8 cellular contexts compared by ENCODE assay signal in genomic region chr11:87352759-87353707, GRCh38.
DNase-seq lines count a peak whose midpoint lies in the region; ATAC-seq, FAIRE-seq and TF ChIP-seq lines count a peak whose summit lies in the region.

No MANE protein-coding gene starts in this region.

- no peak overlapping the region; the same call in 1 of the 2 replicates for H2BK12ac ChIP-seq in H1 (ENCODE audit: low read depth, low read length)

- WGBS in H1 (ENCODE audit: extremely low coverage in 1 of 2, insufficient coverage in 1 of 2, insufficient read length in 1 of 2, insufficient replicate concordance in 2 of 2, low coverage in 1 of 2, low lambda C conversion rate in 2 of 2, missing lambda C conversion rate in 1 of 2), 2 experiments = 41% methylated on average over 26 of the region's 26 CpGs; no CpG with 5 or more reads in 1 of the 2 experiments

- H4K5ac ChIP-seq in H1 (ENCODE audit: insufficient read length, low read depth, low read length) = no peak overlapping the region

- H3K27me3 Mint-ChIP-seq in CD8-positive, alpha-beta memory T cell = peaks cover 8 to 14% of the 10 kb centered on the region in 2 donors

- no peaks in the 10 kb centered on the region for H3K36me3 Mint-ChIP-seq in CD8-positive, alpha-beta memory T cell

- TF ChIP-seq RAD21 in H1 (IDR thresholded peaks at IDR 0.05 in 1 of 2, conservative IDR thresholded peaks at IDR 0.05 in 1 of 2; ENCODE audit: low read depth in 2 of 2, low read length in 2 of 2) = peak; percentile 99

- POLR2A ChIA-PET in CD8-positive, alpha-beta memory T cell (lab: Charles Lee) = no interaction called here
- POLR2A ChIA-PET in H1 (lab: Charles Lee; ENCODE audit: partially characterized antibody) = no interaction called here

- H3K9ac ChIP-seq in H1 (replicated peaks in 1 of 4; ENCODE audit: extremely low read depth in 1 of 4, low read depth in 3 of 4, low read length in 3 of 4) = no peak overlapping the region

- no peak overlapping the region for H4K91ac ChIP-seq in H1 (replicated peaks; ENCODE audit: insufficient read length, low read length)

- peak; percentile 86 to 98 (median 95) for TF ChIP-seq CTCF in H1 (IDR thresholded peaks at IDR 0.05; ENCODE audit: control extremely low read depth in 1 of 3, insufficient read depth in 1 of 3, low read depth in 1 of 3, low read length in 3 of 3)

- no peak overlapping the region for H2AK5ac ChIP-seq in H1 (ENCODE audit: low read depth, low read length)

- no peaks in the 10 kb centered on the region for H3K27me3 ChIP-seq in CD8-positive, alpha-beta memory T cell (ENCODE audit: insufficient read depth, low read length, poor library complexity, severe bottlenecking)
- no peaks in the 10 kb centered on the region for H3K27me3 ChIP-seq in H1 (replicated peaks in 1 of 4; ENCODE audit: control insufficient read depth in 3 of 4, extremely low read depth in 1 of 4, insufficient read depth in 3 of 4, low read length in 3 of 4)

- H3K18ac ChIP-seq in H1 (ENCODE audit: extremely low read depth, low read length) = no peak overlapping the region

- H3K23me2 ChIP-seq in H1 (ENCODE audit: low read depth, low read length) = no peaks in the 10 kb centered on the region

- no peak overlapping the region for H3K23ac ChIP-seq in H1 (ENCODE audit: insufficient read length)

- H3K56ac ChIP-seq in H1 (replicated peaks; ENCODE audit: insufficient read length, low read depth, low read length) = no peak overlapping the region

- peak overlapping the region in 1 of 2 experiments; percentile 8; a peak in 1 of 4 replicates for H3K4me2 ChIP-seq in H1 (ENCODE audit: insufficient read depth in 1 of 2, low read depth in 2 of 2, low read length in 2 of 2)

- no peak for FAIRE-seq in H1 (lab: Jason Lieb, UNC)

- no peak for TF ChIP-seq EP300 in H1 (IDR thresholded peaks at IDR 0.05; ENCODE audit: borderline replicate concordance in 1 of 2, low read depth in 2 of 2, low read length in 2 of 2)

- 0 out of 2 replicates have a peak overlapping the region, but pooled peaks have one; percentile 56 for H2AFZ ChIP-seq in H1 (ENCODE audit: low read length)

- no peak overlapping the region for H2BK5ac ChIP-seq in H1 (ENCODE audit: low read depth, low read length)

- no peak overlapping the region for H4K8ac ChIP-seq in H1 (ENCODE audit: extremely low read depth, insufficient read depth, low read length)

- no peaks in the 10 kb centered on the region for H3K9me3 ChIP-seq in CD8-positive, alpha-beta memory T cell (ENCODE audit: low read length)
- no peaks in the 10 kb centered on the region for H3K9me3 ChIP-seq in H1 (ENCODE audit: insufficient read depth in 2 of 2, low read depth in 1 of 2, low read length in 1 of 2)

- no peak overlapping the region for H2BK120ac ChIP-seq in H1 (replicated peaks; ENCODE audit: low read depth, low read length)

- H3K79me2 ChIP-seq in H1 (ENCODE audit: control insufficient read depth in 1 of 2, insufficient read depth in 2 of 2, low read length in 2 of 2) = no peaks in the 10 kb centered on the region

- peaks cover 11 to 12% (median 11%) of the 10 kb centered on the region in 3 donors for H3K4me1 Mint-ChIP-seq in CD8-positive, alpha-beta memory T cell

- peak overlapping the region in 3 of 7 donors; percentile 43 to 57 (median 45) for H3K4me3 Mint-ChIP-seq in CD8-positive, alpha-beta memory T cell

- ATAC-seq in GM19395 (IDR thresholded peaks at IDR 0.05; ENCODE audit: unreplicated experiment) = peak; percentile 98
- peak; percentile 93 for ATAC-seq in HG03457 (IDR thresholded peaks at IDR 0.05; ENCODE audit: unreplicated experiment)

- no peak for TF ChIP-seq POLR2A in H1 (IDR thresholded peaks at IDR 0.05; ENCODE audit: control extremely low read depth in 1 of 2, low read depth in 2 of 2, low read length in 2 of 2)

- no peaks in the 10 kb centered on the region for H3K9me3 Mint-ChIP-seq in CD8-positive, alpha-beta memory T cell

- peak; percentile 61 to 82 (median 72) for DNase-seq in CD8-positive, alpha-beta memory T cell
- DNase-seq in NCI-H774 (lab: John Stamatoyannopoulos, UW) (peak; percentile 80), H1 (ENCODE audit: low read depth in 1 of 2, low spot score in 2 of 2) (peak; percentile 61 to 99), middle frontal gyrus (ENCODE audit: extremely low spot score, low spot score) (peak; percentile 66)
- DNase-seq in activated CD8-positive, alpha-beta memory T cell treated with anti-CD3 and anti-CD28 coated beads for 1 hour (ENCODE audit: extremely low read depth in 1 of 2, low read depth in 1 of 2) = peak; percentile 45 to 76
- DNase-seq in stimulated activated CD8-positive, alpha-beta memory T cell treated with anti-CD3 and anti-CD28 coated beads, Interleukin-4, amount 100 ng/mL, for 4 hours (ENCODE audit: low read depth in 2 of 2, low spot score in 1 of 2) = peak; percentile 60 to 69

- H2BK15ac ChIP-seq in H1 (ENCODE audit: low read length) = no peak overlapping the region

- H3K27ac ChIP-seq in CD8-positive, alpha-beta memory T cell (ENCODE audit: low read depth, low read length) = no peak overlapping the region
- no peak overlapping the region for H3K27ac ChIP-seq in H1 (ENCODE audit: low read depth, low read length)

- no peaks in the 10 kb centered on the region for H3K79me1 ChIP-seq in H1 (ENCODE audit: low read depth, low read length)

- no peak overlapping the region for H3K4me3 ChIP-seq in CD8-positive, alpha-beta memory T cell (ENCODE audit: low read length)
- H3K4me3 ChIP-seq in H1 (ENCODE audit: extremely low read depth in 1 of 4, insufficient read depth in 2 of 4, low read depth in 3 of 4, low read length in 4 of 4) = no peak overlapping the region

- H2BK20ac ChIP-seq in H1 (ENCODE audit: low read length) = no peak overlapping the region

- H3K4me1 ChIP-seq in CD8-positive, alpha-beta memory T cell (ENCODE audit: insufficient read depth, low read length) = peaks cover 7% of the 10 kb centered on the region
- no peaks in the 10 kb centered on the region for H3K4me1 ChIP-seq in H1 (replicated peaks in 1 of 4; ENCODE audit: control insufficient read depth in 3 of 4, insufficient read depth in 4 of 4, low read length in 3 of 4)

- H4K20me1 ChIP-seq in H1 (replicated peaks in 1 of 2; ENCODE audit: control insufficient read depth in 1 of 2, insufficient read depth in 2 of 2, low read length in 2 of 2) = no peaks in the 10 kb centered on the region

- H3K14ac ChIP-seq in H1 (ENCODE audit: insufficient read length) = no peak overlapping the region

- CTCF ChIA-PET in CD8-positive, alpha-beta memory T cell (lab: Charles Lee) = interaction anchor here (0.7 to 2.9 kb wide), 8 partner anchors 9 to 1199 kb away, joined by 3 to 27 read pairs (median 6); no protein-coding TSS in a partner anchor
- CTCF ChIA-PET in H1 (lab: Charles Lee; ENCODE audit: partially characterized antibody) = interaction anchor here (0.7 to 6.0 kb wide), 32 partner anchors 9 to 743 kb away, joined by 3 to 192 read pairs (median 4); no protein-coding TSS in a partner anchor

- no peaks in the 10 kb centered on the region for H3K36me3 ChIP-seq in CD8-positive, alpha-beta memory T cell (ENCODE audit: insufficient read depth, low read length)
- no peaks in the 10 kb centered on the region for H3K36me3 ChIP-seq in H1 (ENCODE audit: control insufficient read depth in 2 of 4, insufficient read depth in 4 of 4, low read length in 3 of 4)

- H3K4ac ChIP-seq in H1 (replicated peaks; ENCODE audit: insufficient read length, low read depth, low read length) = no peak overlapping the region

- H3K27ac Mint-ChIP-seq in CD8-positive, alpha-beta memory T cell = peak overlapping the region in 1 of 8 donors; percentile 59

TF ChIP-seq in H1, 55 proteins besides CTCF, POLR2A, EP300 and RAD21:
- TF ChIP-seq SIN3A (conservative IDR thresholded peaks at IDR 0.05 in 1 of 2, IDR thresholded peaks at IDR 0.05 in 1 of 2; ENCODE audit: low read depth in 1 of 2, low read length in 2 of 2) (0 out of 4 replicates have a peak, but pooled peaks of 1 of the 2 experiments have one; percentile 23), NANOG (IDR thresholded peaks at IDR 0.05; ENCODE audit: insufficient read depth, low read depth, low read length, poor library complexity, severe bottlenecking) (peak; percentile 17), YY1 (IDR thresholded peaks at IDR 0.05; ENCODE audit: low read depth, low read length) (0 out of 2 replicates have a peak, but pooled peaks have one; percentile 38), GTF2F1 (IDR thresholded peaks at IDR 0.05; ENCODE audit: borderline replicate concordance, low read depth, low read length) (no peak), JUND (IDR thresholded peaks at IDR 0.05; ENCODE audit: low read length) (peak; percentile 63; the same call in 1 of the 2 replicates), RXRA (IDR thresholded peaks at IDR 0.05; ENCODE audit: insufficient read depth, low read depth, low read length) (no peak), ATF2 (IDR thresholded peaks at IDR 0.05; ENCODE audit: low read length) (peak; percentile 81; the same call in 1 of the 2 replicates), EZH2 (IDR thresholded peaks at IDR 0.05; ENCODE audit: low read depth, low read length, severe bottlenecking) (no peak), CREB1 (IDR thresholded peaks at IDR 0.05) (peak; percentile 76), GABPA (IDR thresholded peaks at IDR 0.05; ENCODE audit: borderline replicate concordance, insufficient read depth, low read length) (peak; percentile 31; the same call in 1 of the 2 replicates)
TF ChIP-seq in H1: peak in this region for 7.
